In the genomic region with DNA sequence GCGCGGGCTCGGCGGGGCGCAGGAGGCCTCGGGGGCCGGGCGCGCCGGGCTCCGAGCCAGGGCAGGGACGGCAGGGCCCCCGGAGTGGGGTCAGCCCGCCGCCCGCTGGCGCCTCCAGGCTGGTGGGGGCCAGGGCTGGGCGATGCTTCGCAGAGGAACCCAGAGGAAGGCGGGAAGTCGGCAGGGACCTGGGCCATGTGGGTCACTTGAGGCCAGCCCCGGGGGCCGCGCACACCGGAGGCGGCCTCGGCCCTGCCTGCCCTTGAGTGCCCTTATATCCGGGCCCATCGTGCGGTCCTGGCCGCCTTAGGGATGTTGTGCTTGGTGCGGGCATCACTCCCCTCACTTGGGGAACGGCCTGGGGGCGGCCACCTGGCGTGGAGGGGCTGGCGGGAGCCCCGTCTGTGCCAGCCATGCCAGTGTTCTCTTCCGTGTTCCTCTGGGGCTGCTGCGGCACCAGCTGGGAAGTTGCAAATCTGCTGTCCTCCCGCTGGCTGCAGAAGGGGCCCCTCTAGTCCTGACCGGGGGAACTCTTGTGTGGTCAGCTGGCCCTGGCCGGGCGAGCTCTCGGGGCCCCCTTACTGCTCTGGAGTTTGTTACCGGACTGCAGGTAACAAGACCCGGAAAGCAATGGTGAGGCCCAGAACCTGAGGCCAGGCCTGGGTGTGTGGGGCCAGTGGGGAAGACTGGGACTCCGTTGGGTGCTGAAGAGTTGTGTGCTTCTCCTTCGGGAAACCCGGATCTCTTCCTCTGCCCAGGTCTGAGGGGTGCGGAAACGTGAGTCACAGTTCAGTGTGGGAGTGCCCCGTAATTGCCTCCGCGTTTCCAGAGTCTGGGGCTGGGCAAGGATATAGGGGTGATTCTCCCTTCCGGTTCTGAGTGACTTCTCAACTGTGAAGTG, we compare ENCODE assay signal across 2 cellular contexts.
TF ChIP-seq lines count a peak whose summit lies in the region.

No MANE protein-coding gene starts in this region.

TF ChIP-seq in K562, 482 proteins besides CTCF, POLR2A, EP300 and RAD21 (continues in another document):
- TF ChIP-seq, protein P1, sequence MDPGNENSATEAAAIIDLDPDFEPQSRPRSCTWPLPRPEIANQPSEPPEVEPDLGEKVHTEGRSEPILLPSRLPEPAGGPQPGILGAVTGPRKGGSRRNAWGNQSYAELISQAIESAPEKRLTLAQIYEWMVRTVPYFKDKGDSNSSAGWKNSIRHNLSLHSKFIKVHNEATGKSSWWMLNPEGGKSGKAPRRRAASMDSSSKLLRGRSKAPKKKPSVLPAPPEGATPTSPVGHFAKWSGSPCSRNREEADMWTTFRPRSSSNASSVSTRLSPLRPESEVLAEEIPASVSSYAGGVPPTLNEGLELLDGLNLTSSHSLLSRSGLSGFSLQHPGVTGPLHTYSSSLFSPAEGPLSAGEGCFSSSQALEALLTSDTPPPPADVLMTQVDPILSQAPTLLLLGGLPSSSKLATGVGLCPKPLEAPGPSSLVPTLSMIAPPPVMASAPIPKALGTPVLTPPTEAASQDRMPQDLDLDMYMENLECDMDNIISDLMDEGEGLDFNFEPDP (CRISPR knock-in tag; IDR thresholded peaks at IDR 0.05): no peak
- TF ChIP-seq CREM (IDR thresholded peaks at IDR 0.05; ENCODE audit: low read depth) (peak; percentile 40; the same call in 1 of the 2 replicates), NCOA4 (IDR thresholded peaks at IDR 0.05; ENCODE audit: partially characterized antibody) (no peak), FOS (IDR thresholded peaks at IDR 0.05; ENCODE audit: extremely low read depth, insufficient read length) (peak; percentile 15), MAFG (tag; conservative IDR thresholded peaks at IDR 0.05) (no peak), ERF (CRISPR knock-in tag; IDR thresholded peaks at IDR 0.05) (no peak), ZBTB7A (IDR thresholded peaks at IDR 0.05; ENCODE audit: borderline replicate concordance, control insufficient read depth, low read depth, low read length) (no peak), SIN3A (IDR thresholded peaks at IDR 0.05; ENCODE audit: borderline replicate concordance in 2 of 2, control insufficient read depth in 1 of 2, low read depth in 2 of 2, low read length in 2 of 2) (peak; percentile 33 to 53; a peak in 1 of 4 replicates), SMAD3 (CRISPR knock-in tag; conservative IDR thresholded peaks at IDR 0.05) (no peak), POU5F1 (IDR thresholded peaks at IDR 0.05; ENCODE audit: borderline replicate concordance, low read depth, low read length, partially characterized antibody) (no peak), MBD1 (CRISPR knock-in tag; IDR thresholded peaks at IDR 0.05) (no peak), NR3C1 (CRISPR knock-in tag; IDR thresholded peaks at IDR 0.05) (peak; percentile 85), ZNF445 (CRISPR knock-in tag; IDR thresholded peaks at IDR 0.05; ENCODE audit: low read depth) (no peak), IFI16 (CRISPR knock-in tag; IDR thresholded peaks at IDR 0.05) (no peak), FOXK2 (conservative IDR thresholded peaks at IDR 0.05 in 1 of 2, IDR thresholded peaks at IDR 0.05 in 1 of 2; ENCODE audit: low read depth in 2 of 2) (no peak), GATA2 (CRISPR knock-in tag; IDR thresholded peaks at IDR 0.05) (no peak), NR4A1 (CRISPR knock-in tag; IDR thresholded peaks at IDR 0.05) (no peak), NR4A1 (tag; IDR thresholded peaks at IDR 0.05) (no peak), RFX1 (IDR thresholded peaks at IDR 0.05) (no peak), TAF15 (IDR thresholded peaks at IDR 0.05; ENCODE audit: low read depth, low read length) (no peak), RAD51 (IDR thresholded peaks at IDR 0.05; ENCODE audit: borderline replicate concordance, low read depth) (no peak)
- TF ChIP-seq, protein P2, sequence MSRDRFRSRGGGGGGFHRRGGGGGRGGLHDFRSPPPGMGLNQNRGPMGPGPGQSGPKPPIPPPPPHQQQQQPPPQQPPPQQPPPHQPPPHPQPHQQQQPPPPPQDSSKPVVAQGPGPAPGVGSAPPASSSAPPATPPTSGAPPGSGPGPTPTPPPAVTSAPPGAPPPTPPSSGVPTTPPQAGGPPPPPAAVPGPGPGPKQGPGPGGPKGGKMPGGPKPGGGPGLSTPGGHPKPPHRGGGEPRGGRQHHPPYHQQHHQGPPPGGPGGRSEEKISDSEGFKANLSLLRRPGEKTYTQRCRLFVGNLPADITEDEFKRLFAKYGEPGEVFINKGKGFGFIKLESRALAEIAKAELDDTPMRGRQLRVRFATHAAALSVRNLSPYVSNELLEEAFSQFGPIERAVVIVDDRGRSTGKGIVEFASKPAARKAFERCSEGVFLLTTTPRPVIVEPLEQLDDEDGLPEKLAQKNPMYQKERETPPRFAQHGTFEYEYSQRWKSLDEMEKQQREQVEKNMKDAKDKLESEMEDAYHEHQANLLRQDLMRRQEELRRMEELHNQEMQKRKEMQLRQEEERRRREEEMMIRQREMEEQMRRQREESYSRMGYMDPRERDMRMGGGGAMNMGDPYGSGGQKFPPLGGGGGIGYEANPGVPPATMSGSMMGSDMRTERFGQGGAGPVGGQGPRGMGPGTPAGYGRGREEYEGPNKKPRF (IDR thresholded peaks at IDR 0.05; ENCODE audit: low read depth, low read length): no peak
- TF ChIP-seq, protein P3, sequence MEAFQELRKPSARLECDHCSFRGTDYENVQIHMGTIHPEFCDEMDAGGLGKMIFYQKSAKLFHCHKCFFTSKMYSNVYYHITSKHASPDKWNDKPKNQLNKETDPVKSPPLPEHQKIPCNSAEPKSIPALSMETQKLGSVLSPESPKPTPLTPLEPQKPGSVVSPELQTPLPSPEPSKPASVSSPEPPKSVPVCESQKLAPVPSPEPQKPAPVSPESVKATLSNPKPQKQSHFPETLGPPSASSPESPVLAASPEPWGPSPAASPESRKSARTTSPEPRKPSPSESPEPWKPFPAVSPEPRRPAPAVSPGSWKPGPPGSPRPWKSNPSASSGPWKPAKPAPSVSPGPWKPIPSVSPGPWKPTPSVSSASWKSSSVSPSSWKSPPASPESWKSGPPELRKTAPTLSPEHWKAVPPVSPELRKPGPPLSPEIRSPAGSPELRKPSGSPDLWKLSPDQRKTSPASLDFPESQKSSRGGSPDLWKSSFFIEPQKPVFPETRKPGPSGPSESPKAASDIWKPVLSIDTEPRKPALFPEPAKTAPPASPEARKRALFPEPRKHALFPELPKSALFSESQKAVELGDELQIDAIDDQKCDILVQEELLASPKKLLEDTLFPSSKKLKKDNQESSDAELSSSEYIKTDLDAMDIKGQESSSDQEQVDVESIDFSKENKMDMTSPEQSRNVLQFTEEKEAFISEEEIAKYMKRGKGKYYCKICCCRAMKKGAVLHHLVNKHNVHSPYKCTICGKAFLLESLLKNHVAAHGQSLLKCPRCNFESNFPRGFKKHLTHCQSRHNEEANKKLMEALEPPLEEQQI (IDR thresholded peaks at IDR 0.05): no peak

TF ChIP-seq in HepG2, 621 proteins besides CTCF, POLR2A, EP300 and RAD21 (continues in another document):
- TF ChIP-seq ZNF451 (CRISPR knock-in tag; IDR thresholded peaks at IDR 0.05) (0 out of 2 replicates have a peak, but pooled peaks have one; percentile 56), FOSL2 (CRISPR knock-in tag; IDR thresholded peaks at IDR 0.05) (peak; percentile 47), KMT2B (CRISPR knock-in tag; IDR thresholded peaks at IDR 0.05) (peak; percentile 42; the same call in 1 of the 2 replicates), ZNF224 (CRISPR knock-in tag; IDR thresholded peaks at IDR 0.05) (0 out of 2 replicates have a peak, but pooled peaks have one; percentile 46), GABPB1 (CRISPR knock-in tag; IDR thresholded peaks at IDR 0.05) (peak; percentile 58; the same call in 1 of the 2 replicates), RXRB (CRISPR knock-in tag; IDR thresholded peaks at IDR 0.05; ENCODE audit: borderline replicate concordance) (peak; percentile 51; the same call in 1 of the 2 replicates), FOXK1 (CRISPR knock-in tag; IDR thresholded peaks at IDR 0.05; ENCODE audit: borderline replicate concordance, low read depth) (peak; percentile 45; the same call in 1 of the 2 replicates), ZNF501 (CRISPR knock-in tag; IDR thresholded peaks at IDR 0.05) (peak; percentile 32; the same call in 1 of the 2 replicates), RBFOX2 (IDR thresholded peaks at IDR 0.05; ENCODE audit: low read depth, low read length) (peak; percentile 64), NRL (CRISPR knock-in tag; IDR thresholded peaks at IDR 0.05; ENCODE audit: borderline replicate concordance) (0 out of 2 replicates have a peak, but pooled peaks have one; percentile 21), MEIS2 (CRISPR knock-in tag; IDR thresholded peaks at IDR 0.05) (peak; percentile 34; the same call in 1 of the 2 replicates), KDM5B (CRISPR knock-in tag; IDR thresholded peaks at IDR 0.05; ENCODE audit: borderline replicate concordance) (peak; percentile 66; the same call in 1 of the 2 replicates), SMARCE1 (IDR thresholded peaks at IDR 0.05; ENCODE audit: borderline replicate concordance) (no peak), ZNF160 (CRISPR knock-in tag; IDR thresholded peaks at IDR 0.05) (peak; percentile 52; the same call in 1 of the 2 replicates), KMT2A (CRISPR knock-in tag; IDR thresholded peaks at IDR 0.05) (peak; percentile 65; the same call in 1 of the 2 replicates), KDM6A (CRISPR knock-in tag; IDR thresholded peaks at IDR 0.05; ENCODE audit: low read depth) (no peak), ZNF75D (CRISPR knock-in tag; IDR thresholded peaks at IDR 0.05; ENCODE audit: borderline replicate concordance) (no peak), ISL2 (CRISPR knock-in tag; IDR thresholded peaks at IDR 0.05) (0 out of 2 replicates have a peak, but pooled peaks have one; percentile 17), HDAC1 (CRISPR knock-in tag; IDR thresholded peaks at IDR 0.05) (peak; percentile 30), GABPA (IDR thresholded peaks at IDR 0.05; ENCODE audit: low read depth, low read length) (no peak), GABPA (CRISPR knock-in tag; IDR thresholded peaks at IDR 0.05; ENCODE audit: low read depth) (0 out of 2 replicates have a peak, but pooled peaks have one; percentile 36), ZIK1 (CRISPR knock-in tag; IDR thresholded peaks at IDR 0.05; ENCODE audit: borderline replicate concordance, low read depth) (no peak)
- TF ChIP-seq, protein P4, sequence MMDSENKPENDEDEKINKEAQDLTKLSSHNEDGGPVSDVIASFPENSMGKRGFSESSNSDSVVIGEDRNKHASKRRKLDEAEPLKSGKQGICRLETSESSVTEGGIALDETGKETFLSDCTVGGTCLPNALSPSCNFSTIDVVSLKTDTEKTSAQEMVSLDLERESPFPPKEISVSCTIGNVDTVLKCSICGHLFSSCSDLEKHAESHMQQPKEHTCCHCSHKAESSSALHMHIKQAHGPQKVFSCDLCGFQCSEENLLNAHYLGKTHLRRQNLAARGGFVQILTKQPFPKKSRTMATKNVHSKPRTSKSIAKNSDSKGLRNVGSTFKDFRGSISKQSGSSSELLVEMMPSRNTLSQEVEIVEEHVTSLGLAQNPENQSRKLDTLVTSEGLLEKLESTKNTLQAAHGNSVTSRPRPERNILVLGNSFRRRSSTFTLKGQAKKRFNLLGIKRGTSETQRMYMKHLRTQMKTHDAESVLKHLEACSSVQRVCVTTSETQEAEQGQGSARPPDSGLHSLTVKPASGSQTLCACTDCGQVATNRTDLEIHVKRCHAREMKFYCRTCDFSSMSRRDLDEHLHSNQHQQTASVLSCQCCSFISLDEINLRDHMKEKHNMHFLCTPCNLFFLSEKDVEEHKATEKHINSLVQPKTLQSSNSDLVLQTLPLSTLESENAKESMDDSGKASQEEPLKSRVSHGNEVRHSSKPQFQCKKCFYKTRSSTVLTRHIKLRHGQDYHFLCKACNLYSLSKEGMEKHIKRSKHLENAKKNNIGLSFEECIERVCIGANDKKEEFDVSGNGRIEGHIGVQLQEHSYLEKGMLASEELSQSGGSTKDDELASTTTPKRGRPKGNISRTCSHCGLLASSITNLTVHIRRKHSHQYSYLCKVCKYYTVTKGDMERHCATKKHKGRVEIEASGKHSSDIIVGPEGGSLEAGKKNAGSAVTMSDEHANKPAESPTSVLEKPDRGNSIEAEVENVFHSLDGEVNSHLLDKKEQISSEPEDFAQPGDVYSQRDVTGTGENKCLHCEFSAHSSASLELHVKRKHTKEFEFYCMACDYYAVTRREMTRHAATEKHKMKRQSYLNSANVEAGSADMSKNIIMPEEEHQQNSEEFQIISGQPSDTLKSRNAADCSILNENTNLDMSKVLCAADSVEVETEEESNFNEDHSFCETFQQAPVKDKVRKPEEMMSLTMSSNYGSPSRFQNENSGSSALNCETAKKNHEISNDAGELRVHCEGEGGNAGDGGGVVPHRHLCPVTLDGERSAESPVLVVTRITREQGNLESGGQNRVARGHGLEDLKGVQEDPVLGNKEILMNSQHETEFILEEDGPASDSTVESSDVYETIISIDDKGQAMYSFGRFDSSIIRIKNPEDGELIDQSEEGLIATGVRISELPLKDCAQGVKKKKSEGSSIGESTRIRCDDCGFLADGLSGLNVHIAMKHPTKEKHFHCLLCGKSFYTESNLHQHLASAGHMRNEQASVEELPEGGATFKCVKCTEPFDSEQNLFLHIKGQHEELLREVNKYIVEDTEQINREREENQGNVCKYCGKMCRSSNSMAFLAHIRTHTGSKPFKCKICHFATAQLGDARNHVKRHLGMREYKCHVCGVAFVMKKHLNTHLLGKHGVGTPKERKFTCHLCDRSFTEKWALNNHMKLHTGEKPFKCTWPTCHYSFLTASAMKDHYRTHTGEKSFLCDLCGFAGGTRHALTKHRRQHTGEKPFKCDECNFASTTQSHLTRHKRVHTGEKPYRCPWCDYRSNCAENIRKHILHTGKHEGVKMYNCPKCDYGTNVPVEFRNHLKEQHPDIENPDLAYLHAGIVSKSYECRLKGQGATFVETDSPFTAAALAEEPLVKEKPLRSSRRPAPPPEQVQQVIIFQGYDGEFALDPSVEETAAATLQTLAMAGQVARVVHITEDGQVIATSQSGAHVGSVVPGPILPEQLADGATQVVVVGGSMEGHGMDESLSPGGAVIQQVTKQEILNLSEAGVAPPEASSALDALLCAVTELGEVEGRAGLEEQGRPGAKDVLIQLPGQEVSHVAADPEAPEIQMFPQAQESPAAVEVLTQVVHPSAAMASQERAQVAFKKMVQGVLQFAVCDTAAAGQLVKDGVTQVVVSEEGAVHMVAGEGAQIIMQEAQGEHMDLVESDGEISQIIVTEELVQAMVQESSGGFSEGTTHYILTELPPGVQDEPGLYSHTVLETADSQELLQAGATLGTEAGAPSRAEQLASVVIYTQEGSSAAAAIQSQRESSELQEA (CRISPR knock-in tag; IDR thresholded peaks at IDR 0.05; ENCODE audit: not compliant biosample characterization): peak; percentile 6
- TF ChIP-seq, protein P5, sequence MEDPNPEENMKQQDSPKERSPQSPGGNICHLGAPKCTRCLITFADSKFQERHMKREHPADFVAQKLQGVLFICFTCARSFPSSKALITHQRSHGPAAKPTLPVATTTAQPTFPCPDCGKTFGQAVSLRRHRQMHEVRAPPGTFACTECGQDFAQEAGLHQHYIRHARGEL (CRISPR knock-in tag; IDR thresholded peaks at IDR 0.05): no peak
